ENCODE assay signal across 8 cellular contexts in the genomic region with DNA sequence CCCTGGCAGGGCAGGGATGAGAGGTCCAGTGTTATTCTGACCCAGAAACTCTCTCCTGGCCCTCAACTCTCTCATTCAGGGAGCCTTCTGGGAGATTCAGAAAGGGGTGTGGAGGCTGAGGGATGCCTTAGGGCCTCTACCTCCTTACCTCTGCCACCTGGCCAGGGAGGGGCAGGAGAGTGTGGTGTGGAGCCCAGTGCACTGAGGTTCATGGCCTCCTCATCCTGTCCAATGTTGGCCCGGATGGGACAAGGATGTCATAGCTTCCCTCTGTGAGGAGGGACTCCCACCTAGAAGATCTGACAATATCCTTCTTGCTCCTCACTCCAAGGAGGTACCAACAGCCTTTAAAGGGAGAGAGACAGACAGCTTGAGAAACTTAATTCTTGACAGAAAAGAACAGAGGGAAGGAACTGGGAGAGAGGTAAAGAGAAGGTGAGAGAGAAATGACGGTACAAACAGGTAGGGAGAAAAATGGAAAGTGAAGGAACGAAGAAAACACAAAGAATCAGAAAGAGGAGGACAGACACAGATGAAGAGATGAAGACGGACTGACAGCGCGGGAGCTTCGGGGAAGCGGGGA. TPM values are rescaled to one million over a fixed set of nuclear protein-coding genes. Genes with fewer than 3 reads are reported as not detected.
A peak's percentile ranks its signal among the peaks of the same experiment; 100 is the strongest.
DNase-seq lines count a peak whose midpoint lies in the region; ATAC-seq and TF ChIP-seq lines count a peak whose summit lies in the region.

No MANE protein-coding gene starts in this region.

- no peaks in the 10 kb centered on the region for H3K27me3 ChIP-seq in ascending aorta
- H3K27me3 ChIP-seq in tibial nerve = no peaks in the 10 kb centered on the region

- H3K27ac Mint-ChIP-seq in memory B cell = peak overlapping the region; percentile 98

- in situ Hi-C loops in GM13976 (cut with MboI; ENCODE audit: low sequenced_read_pairs, unreplicated experiment) = no loop called here

- H3K4me3 Mint-ChIP-seq in activated T-cell treated with anti-CD3 and anti-CD28 coated beads, Interleukin-2, amount 50 U/mL, for 4 hours = peak overlapping the region; percentile 86
- H3K4me3 Mint-ChIP-seq in memory B cell = peak overlapping the region; percentile 100

- H3K36me3 Mint-ChIP-seq in activated T-cell treated with anti-CD3 and anti-CD28 coated beads, Interleukin-2, amount 50 U/mL, for 4 hours (ENCODE audit: insufficient read depth) = peaks cover 1% of the 10 kb centered on the region
- H3K36me3 Mint-ChIP-seq in memory B cell = peaks cover 14% of the 10 kb centered on the region

- H3K4me1 ChIP-seq in ascending aorta (peaks cover 0 to 25% of the 10 kb centered on the region in 2 donors), tibial nerve (peaks cover 0 to 27% (median 8%) of the 10 kb centered on the region in 4 donors)

- intact Hi-C loops in ascending aorta (cut with DNase I) = loop anchor here (5.0 kb wide), 1 partner anchor 34 kb away; no protein-coding TSS in a partner anchor

- peaks cover 13% of the 10 kb centered on the region for H3K27me3 Mint-ChIP-seq in activated T-cell treated with anti-CD3 and anti-CD28 coated beads, Interleukin-2, amount 50 U/mL, for 4 hours (ENCODE audit: low read depth)
- no peaks in the 10 kb centered on the region for H3K27me3 Mint-ChIP-seq in memory B cell

- ATAC-seq in activated T-cell treated with anti-CD3 and anti-CD28 coated beads, Interleukin-2, amount 50 U/mL, for 4 hours = no peak
- ATAC-seq in memory B cell (ENCODE audit: low read depth) (peak; percentile 5), GM18868 (IDR thresholded peaks at IDR 0.05; ENCODE audit: unreplicated experiment) (no peak)

- H3K27ac ChIP-seq in ascending aorta (peak overlapping the region; percentile 90 to 98), tibial nerve (peak overlapping the region; percentile 56 to 87 (median 83))

- TF ChIP-seq EP300 in tibial nerve (IDR thresholded peaks at IDR 0.05) = no peak

- no peaks in the 10 kb centered on the region for H3K9me3 Mint-ChIP-seq in activated T-cell treated with anti-CD3 and anti-CD28 coated beads, Interleukin-2, amount 50 U/mL, for 4 hours
- no peaks in the 10 kb centered on the region for H3K9me3 Mint-ChIP-seq in memory B cell

- 5 to 6% methylated on average over 8 of the region's 8 CpGs for whole genome bisulfite sequencing in tibial nerve, 2 donors

- H3K36me3 ChIP-seq in ascending aorta (no peaks in the 10 kb centered on the region), tibial nerve (no peaks in the 10 kb centered on the region)

- TF ChIP-seq CTCF in ascending aorta (IDR thresholded peaks at IDR 0.05) (no peak), tibial nerve (IDR thresholded peaks at IDR 0.05) (no peak), GM13976 (IDR thresholded peaks at IDR 0.05; ENCODE audit: borderline replicate concordance, control extremely low read depth, extremely low read depth, insufficient read depth, missing control alignments) (no peak)

- peaks cover 32% of the 10 kb centered on the region for H3K4me1 Mint-ChIP-seq in activated T-cell treated with anti-CD3 and anti-CD28 coated beads, Interleukin-2, amount 50 U/mL, for 4 hours (ENCODE audit: low read depth)
- H3K4me1 Mint-ChIP-seq in memory B cell = peaks cover 50% of the 10 kb centered on the region

- TF ChIP-seq POLR2A in tibial nerve (IDR thresholded peaks at IDR 0.05) = no peak

- no peaks in the 10 kb centered on the region for H3K9me3 ChIP-seq in ascending aorta
- H3K9me3 ChIP-seq in tibial nerve = no peaks in the 10 kb centered on the region

- no peak for DNase-seq in activated T-cell treated with anti-CD3 and anti-CD28 coated beads, Interleukin-2, amount 50 U/mL, for 4 hours
- no peak for DNase-seq in activated T-cell treated with anti-CD3 and anti-CD28 coated beads for 4 hours
- no peak for DNase-seq in ascending aorta (ENCODE audit: low spot score in 2 of 2)
- DNase-seq in memory B cell (ENCODE audit: low spot score in 2 of 2) = no peak
- no peak for DNase-seq in tibial nerve (ENCODE audit: low spot score in 2 of 2)
- DNase-seq in GM13976 (ENCODE audit: low spot score) = no peak
- DNase-seq in NCI-H1092 (lab: John Stamatoyannopoulos, UW) = no peak

- H3K4me3 ChIP-seq in ascending aorta = peak overlapping the region; percentile 72 to 98
- H3K4me3 ChIP-seq in tibial nerve = peak overlapping the region; percentile 67 to 92 (median 78)

RNA-seq across cellular contexts. Expression of a gene that starts 0.8 kb away (rescaled TPM):
- total RNA-seq in activated T-cell treated with anti-CD3 and anti-CD28 coated beads, Interleukin-2, amount 50 U/mL, for 4 hours = 1 to 10 TPM in 1 of 3 donors, under 1 TPM in 2; 0.46 to 1.4 (median 0.95) TPM
- total RNA-seq in ascending aorta (3.4 TPM), tibial nerve (1 to 10 TPM; 1.5 to 4.7 (median 2.8) TPM)
